Comparison of ENCODE assay signal across 23 cellular contexts in genomic region chr3:123300056-123300455, GRCh38.
"Had no signal": no experiment of that assay in that cellular context is flagged by ENCODE, and none has a peak within 500 bp of the region (broad histone marks: within the 10 kb centered on the region; RNA-seq: fewer than 3 reads in every experiment).

No MANE protein-coding gene starts in this region.

- H3K4me1 ChIP-seq: colonic mucosa, gastrocnemius medialis, psoas muscle, sigmoid colon, suprapubic skin, transverse colon, vagina had no signal

- H3K4me1 Mint-ChIP-seq: endodermal cell; neural crest cell; stimulated activated naive CD8-positive, alpha-beta T cell treated with anti-CD3 and anti-CD28 coated beads, Interleukin-15, amount 100 ng/mL, for 72 hours had no signal

- FAIRE-seq: keratinocyte had no signal

- H3K36me3 ChIP-seq: colonic mucosa, gastrocnemius medialis, suprapubic skin, transverse colon had no signal

- H3K27ac ChIP-seq: colonic mucosa, epithelial cell of prostate, gastrocnemius medialis, psoas muscle, suprapubic skin, transverse colon, vagina had no signal

- H3K4me3 ChIP-seq: colonic mucosa, gastrocnemius medialis, psoas muscle, sigmoid colon, suprapubic skin, transverse colon, vagina had no signal

- H3K4me3 Mint-ChIP-seq: dendritic cell treated with granulocyte-macrophage colony-stimulating factor and Interleukin-4, amounts not matched to agents 40 ng/mL and 50 ng/mL, for 4 days; endodermal cell; naive thymus-derived CD8-positive, alpha-beta T cell; neural crest cell; stimulated activated naive CD8-positive, alpha-beta T cell treated with anti-CD3 and anti-CD28 coated beads, Interleukin-15, amount 100 ng/mL, for 72 hours had no signal

- H3K36me3 Mint-ChIP-seq: naive thymus-derived CD8-positive, alpha-beta T cell had no signal

- H3K9me3 Mint-ChIP-seq: dendritic cell treated with granulocyte-macrophage colony-stimulating factor and Interleukin-4, amounts not matched to agents 40 ng/mL and 50 ng/mL, for 4 days; endodermal cell; naive thymus-derived CD8-positive, alpha-beta T cell; neural crest cell; stimulated activated naive CD8-positive, alpha-beta T cell treated with anti-CD3 and anti-CD28 coated beads, Interleukin-15, amount 100 ng/mL, for 72 hours had no signal

- DNase-seq: colonic mucosa; effector CD8-positive, alpha-beta T cell; endodermal cell; foreskin fibroblast; gastrocnemius medialis; naive thymus-derived CD8-positive, alpha-beta T cell; right cardiac atrium; stimulated activated CD4-positive, alpha-beta T cell treated with anti-CD3 and anti-CD28 coated beads, Interleukin-15, amount 100 ng/mL, for 24 hours; stimulated activated CD4-positive, alpha-beta T cell treated with anti-CD3 and anti-CD28 coated beads, Interleukin-4, amount 100 ng/mL, for 1 hour; stimulated activated CD8-positive, alpha-beta memory T cell treated with anti-CD3 and anti-CD28 coated beads, Interleukin-4, amount 100 ng/mL, for 48 hours; stimulated activated naive CD4-positive, alpha-beta T cell; stimulated activated naive CD8-positive, alpha-beta T cell treated with anti-CD3 and anti-CD28 coated beads, Interleukin-15, amount 100 ng/mL, for 72 hours; transverse colon had no signal

- H3K27me3 ChIP-seq: colonic mucosa, gastrocnemius medialis, sigmoid colon, suprapubic skin, transverse colon, vagina had no signal

- H3K9me3 ChIP-seq: colonic mucosa, gastrocnemius medialis, psoas muscle, sigmoid colon, suprapubic skin, transverse colon, vagina had no signal

- ATAC-seq: esophagus mucosa; gastrocnemius medialis; left lobe of liver; naive thymus-derived CD8-positive, alpha-beta T cell; psoas muscle; right cardiac atrium; stimulated activated naive CD8-positive, alpha-beta T cell treated with anti-CD3 and anti-CD28 coated beads, Interleukin-15, amount 100 ng/mL, for 72 hours had no signal

- H3K27me3 Mint-ChIP-seq: dendritic cell treated with granulocyte-macrophage colony-stimulating factor and Interleukin-4, amounts not matched to agents 40 ng/mL and 50 ng/mL, for 4 days had no signal

- H3K27ac Mint-ChIP-seq: dendritic cell treated with granulocyte-macrophage colony-stimulating factor and Interleukin-4, amounts not matched to agents 40 ng/mL and 50 ng/mL, for 4 days; endodermal cell; naive thymus-derived CD8-positive, alpha-beta T cell; stimulated activated naive CD8-positive, alpha-beta T cell treated with anti-CD3 and anti-CD28 coated beads, Interleukin-15, amount 100 ng/mL, for 72 hours had no signal
